ENCODE assay signal across 23 cellular contexts in genomic region chr3:37138816-37139215, GRCh38. TPM values are rescaled to one million over a fixed set of nuclear protein-coding genes. Genes with fewer than 3 reads are reported as not detected.
A peak's percentile ranks its signal among the peaks of the same experiment; 100 is the strongest.
DNase-seq lines count a peak whose midpoint lies in the region; ATAC-seq and TF ChIP-seq lines count a peak whose summit lies in the region.
"Had no signal": no experiment of that assay in that cellular context is flagged by ENCODE, and none has a peak within 500 bp of the region (broad histone marks: within the 10 kb centered on the region; RNA-seq: fewer than 3 reads in every experiment).

No MANE protein-coding gene starts in this region.

- intact Hi-C loops in left ventricle myocardium superior (cut with micrococcal nuclease) (no loop called here), testis (cut with DNase I; ENCODE audit: low total_unique reads) (no loop called here)

- H3K36me3 ChIP-seq in mucosa of rectum (ENCODE audit: control insufficient read depth in 2 of 2, insufficient read depth in 2 of 2, low read length in 2 of 2) (peaks cover 6 to 9% of the 10 kb centered on the region in 2 donors), testis (ENCODE audit: low read depth, missing control alignments) (no peaks in the 10 kb centered on the region)

- no peak overlapping the region for H3K4me3 Mint-ChIP-seq in HFFc6
- no peak overlapping the region for H3K4me3 Mint-ChIP-seq in natural killer cell treated with Interleukin-12 subunit alpha and Interleukin-12 subunit beta and Interleukin-15 and Interleukin-18, amount 100 ng/mL, for 72 hours
- H3K4me3 Mint-ChIP-seq: activated CD4-positive, alpha-beta T cell treated with anti-CD3 and anti-CD28 coated beads, Interleukin-2, amount 10 ng/mL, durations not matched to agents 7 days and 5 days; activated naive CD8-positive, alpha-beta T cell treated with anti-CD3 and anti-CD28 coated beads, Interleukin-2, amount 50 U/mL, for 24 hours; activated T-cell treated with anti-CD3 and anti-CD28 coated beads, Interleukin-2, amount 50 U/mL, for 4 hours; WTC11 had no signal

- DNase-seq in HFFc6, result no peak
- peak; percentile 11 for DNase-seq in NCI-H226
- DNase-seq in left ventricle myocardium superior, result no peak
- no peak for DNase-seq in natural killer cell treated with Interleukin-12 subunit alpha and Interleukin-12 subunit beta and Interleukin-15 and Interleukin-18, amount 100 ng/mL, for 72 hours (ENCODE audit: low spot score)
- no peak for DNase-seq in HCEC 1CT
- no peak for DNase-seq in testis
- DNase-seq: activated CD4-positive, alpha-beta T cell treated with anti-CD3 and anti-CD28 coated beads, Interleukin-2, amount 10 ng/mL, durations not matched to agents 7 days and 5 days; activated naive CD8-positive, alpha-beta T cell treated with anti-CD3 and anti-CD28 coated beads, Interleukin-2, amount 50 U/mL, for 24 hours; activated T-cell treated with anti-CD3 and anti-CD28 coated beads, Interleukin-2, amount 50 U/mL, for 4 hours; DMS53; dorsolateral prefrontal cortex; GDM1; H7; mesendoderm; MV-4-11; naive B cell; NCI-H146; NCI-H510A treated with DMSO at 0.1 percent for 48 hours; spleen had no signal

- H3K36me3 Mint-ChIP-seq in HFFc6 (ENCODE audit: low read depth), result peaks cover 33% of the 10 kb centered on the region
- peaks cover 5% of the 10 kb centered on the region for H3K36me3 Mint-ChIP-seq in natural killer cell treated with Interleukin-12 subunit alpha and Interleukin-12 subunit beta and Interleukin-15 and Interleukin-18, amount 100 ng/mL, for 72 hours

- peaks cover 0 to 22% of the 10 kb centered on the region in 2 donors for H3K4me1 ChIP-seq in mucosa of rectum (ENCODE audit: control insufficient read depth in 2 of 2, insufficient read depth in 2 of 2, low read length in 2 of 2)
- H3K4me1 ChIP-seq in testis, result no peaks in the 10 kb centered on the region

- WGBS in testis, 2 donors, result 50 to 51% methylated on average over 2 of the region's 2 CpGs

- H3K4me1 Mint-ChIP-seq in HFFc6 (ENCODE audit: low read depth), result peaks cover 8% of the 10 kb centered on the region
- H3K4me1 Mint-ChIP-seq in natural killer cell treated with Interleukin-12 subunit alpha and Interleukin-12 subunit beta and Interleukin-15 and Interleukin-18, amount 100 ng/mL, for 72 hours (ENCODE audit: low read depth in 2 of 2), result peaks cover 17 to 18% of the 10 kb centered on the region in 2 donors
- H3K4me1 Mint-ChIP-seq: activated CD4-positive, alpha-beta T cell treated with anti-CD3 and anti-CD28 coated beads, Interleukin-2, amount 10 ng/mL, durations not matched to agents 7 days and 5 days; WTC11 had no signal

- TF ChIP-seq CTCF in HFFc6 (IDR thresholded peaks at IDR 0.05) (no peak), testis (IDR thresholded peaks at IDR 0.05) (no peak)

- peak overlapping the region; percentile 65; the same call in 1 of the 2 replicates for H3K27ac Mint-ChIP-seq in HFFc6
- no peak overlapping the region for H3K27ac Mint-ChIP-seq in natural killer cell treated with Interleukin-12 subunit alpha and Interleukin-12 subunit beta and Interleukin-15 and Interleukin-18, amount 100 ng/mL, for 72 hours
- H3K27ac Mint-ChIP-seq: activated CD4-positive, alpha-beta T cell treated with anti-CD3 and anti-CD28 coated beads, Interleukin-2, amount 10 ng/mL, durations not matched to agents 7 days and 5 days; activated naive CD8-positive, alpha-beta T cell treated with anti-CD3 and anti-CD28 coated beads, Interleukin-2, amount 50 U/mL, for 24 hours; WTC11 had no signal

- H3K9me3 Mint-ChIP-seq in HFFc6, result no peaks in the 10 kb centered on the region
- no peaks in the 10 kb centered on the region for H3K9me3 Mint-ChIP-seq in natural killer cell treated with Interleukin-12 subunit alpha and Interleukin-12 subunit beta and Interleukin-15 and Interleukin-18, amount 100 ng/mL, for 72 hours
- H3K9me3 Mint-ChIP-seq: activated CD4-positive, alpha-beta T cell treated with anti-CD3 and anti-CD28 coated beads, Interleukin-2, amount 10 ng/mL, durations not matched to agents 7 days and 5 days; activated naive CD8-positive, alpha-beta T cell treated with anti-CD3 and anti-CD28 coated beads, Interleukin-2, amount 50 U/mL, for 24 hours; activated T-cell treated with anti-CD3 and anti-CD28 coated beads, Interleukin-2, amount 50 U/mL, for 4 hours; naive B cell; WTC11 had no signal

- H3K27ac ChIP-seq in mucosa of rectum (ENCODE audit: low read depth in 2 of 2, low read length in 2 of 2) (peak overlapping the region; percentile 38 to 74), testis (no peak overlapping the region)
- H3K27ac ChIP-seq: BLaER1 treated with 17β-estradiol and CSF1 and Interleukin-3, amounts not matched to agents 10 nM and 100 nM; dorsolateral prefrontal cortex; tibial nerve had no signal

- H3K27me3 ChIP-seq in mucosa of rectum (ENCODE audit: control insufficient read depth in 2 of 2, insufficient read depth in 2 of 2, low read length in 2 of 2), result no peaks in the 10 kb centered on the region
- H3K27me3 ChIP-seq in testis, result no peaks in the 10 kb centered on the region
- H3K27me3 ChIP-seq: BLaER1 treated with 17β-estradiol and CSF1 and Interleukin-3, amounts not matched to agents 10 nM and 100 nM; dorsolateral prefrontal cortex; spleen; tibial nerve had no signal

- no peaks in the 10 kb centered on the region for H3K9me3 ChIP-seq in mucosa of rectum (ENCODE audit: control insufficient read depth in 2 of 2, low read length in 2 of 2)
- H3K9me3 ChIP-seq in testis, result no peaks in the 10 kb centered on the region
- H3K9me3 ChIP-seq: spleen, tibial nerve had no signal

- no peak overlapping the region for H3K4me3 ChIP-seq in mucosa of rectum (ENCODE audit: low read length in 2 of 2)
- no peak overlapping the region for H3K4me3 ChIP-seq in testis
- H3K4me3 ChIP-seq: BLaER1 treated with 17β-estradiol and CSF1 and Interleukin-3, amounts not matched to agents 10 nM and 100 nM; dorsolateral prefrontal cortex; spleen; tibial nerve had no signal

- peak; percentile 33 for ATAC-seq in left ventricle myocardium superior
- no peak for ATAC-seq in natural killer cell treated with Interleukin-12 subunit alpha and Interleukin-12 subunit beta and Interleukin-15 and Interleukin-18, amount 100 ng/mL, for 72 hours
- ATAC-seq: activated naive CD8-positive, alpha-beta T cell treated with anti-CD3 and anti-CD28 coated beads, Interleukin-2, amount 50 U/mL, for 24 hours; WTC11 had no signal

- H3K9ac ChIP-seq in mucosa of rectum (ENCODE audit: low read depth in 1 of 2, low read length in 2 of 2), result no peak overlapping the region
- H3K9ac ChIP-seq: BLaER1 treated with 17β-estradiol and CSF1 and Interleukin-3, amounts not matched to agents 10 nM and 100 nM had no signal

- no peaks in the 10 kb centered on the region for H3K27me3 Mint-ChIP-seq in HFFc6 (ENCODE audit: insufficient read depth)
- no peaks in the 10 kb centered on the region for H3K27me3 Mint-ChIP-seq in natural killer cell treated with Interleukin-12 subunit alpha and Interleukin-12 subunit beta and Interleukin-15 and Interleukin-18, amount 100 ng/mL, for 72 hours
- H3K27me3 Mint-ChIP-seq: activated CD4-positive, alpha-beta T cell treated with anti-CD3 and anti-CD28 coated beads, Interleukin-2, amount 10 ng/mL, durations not matched to agents 7 days and 5 days; activated naive CD8-positive, alpha-beta T cell treated with anti-CD3 and anti-CD28 coated beads, Interleukin-2, amount 50 U/mL, for 24 hours; naive B cell had no signal

- no peak for TF ChIP-seq POLR2A in testis (IDR thresholded peaks at IDR 0.05)

RNA-seq across cellular contexts. Expression of gene LRRFIP2, which starts 35.6 kb away (rescaled TPM):
- total RNA-seq in HFFc6 (2021; fragmentation: NEBNext Ultra II Directional; extraction: Animal tissue kit (Norgen Biotek cat#: 25700)), result 100 to 1,000 TPM; 124 to 151 (median 134) TPM
- total RNA-seq in left ventricle myocardium superior (137 TPM), testis (100 to 1,000 TPM in 1 of 2 donors, 10 to 100 TPM in 1; 86.2 to 114 TPM)
- total RNA-seq in natural killer cell treated with Interleukin-12 subunit alpha and Interleukin-12 subunit beta and Interleukin-15 and Interleukin-18, amount 100 ng/mL, for 72 hours, result 10 to 100 TPM; 37.2 to 52.0 TPM
- polyA plus RNA-seq in testis (ENCODE audit: insufficient read depth, low read depth, low replicate concordance), result 115 TPM

Comparison
In these comparisons a context has a peak if more than half of its experiments do, and no peak if none do; other contexts are left out.
1. H3K27ac ChIP-seq: peak in mucosa of rectum (2 of 2); none in testis (0 of 2).